ENCODE assay signal across 8 cellular contexts in the genomic region with DNA sequence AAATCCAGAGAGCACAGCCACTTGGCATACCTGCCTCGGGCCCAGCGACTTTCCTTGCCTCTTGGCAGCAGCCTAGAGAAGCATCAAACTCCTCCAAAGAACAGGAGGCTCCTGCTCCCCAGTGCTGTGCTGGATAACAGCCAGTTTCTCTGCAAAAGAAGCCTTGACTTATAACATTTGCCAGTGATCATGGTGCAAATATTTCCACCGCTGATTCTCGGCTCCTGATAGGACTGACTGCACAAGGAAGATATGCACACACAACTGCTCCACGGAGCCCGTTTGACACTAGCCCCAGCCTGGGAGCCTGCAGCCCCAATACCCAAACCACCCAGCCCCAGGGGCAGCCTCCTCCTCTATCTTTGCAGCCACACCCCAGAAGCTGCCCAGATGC. TPM values are rescaled to one million over a fixed set of nuclear protein-coding genes. Genes with fewer than 3 reads are reported as not detected.
DNase-seq lines count a peak whose midpoint lies in the region; ATAC-seq and FAIRE-seq lines count a peak whose summit lies in the region.

No MANE protein-coding gene starts in this region.

- ATAC-seq in HG03571 (IDR thresholded peaks at IDR 0.05; ENCODE audit: unreplicated experiment): no peak

- no peak overlapping the region for H3K4me3 ChIP-seq in small intestine (ENCODE audit: low read depth in 1 of 2, low read length in 2 of 2)

- no peaks in the 10 kb centered on the region for H3K9me3 ChIP-seq in small intestine (ENCODE audit: control insufficient read depth, low read depth)

- peaks cover 40 to 41% of the 10 kb centered on the region in 2 donors for H3K4me1 ChIP-seq in small intestine (ENCODE audit: control insufficient read depth in 2 of 2, insufficient read depth in 1 of 2, low read depth in 1 of 2, low read length in 1 of 2)

- FAIRE-seq in small intestine (lab: Jason Lieb, UNC): no peak

- peak; percentile 41 for DNase-seq in EL
- DNase-seq in astrocyte of the hippocampus (ENCODE audit: low read depth, low spot score): peak; percentile 60
- DNase-seq in hepatic stellate cell (ENCODE audit: low spot score): peak; percentile 78
- peak; percentile 69 for DNase-seq in small intestine
- DNase-seq in RPMI8226: no peak
- DNase-seq in SK-N-DZ (ENCODE audit: low spot score): no peak
- no peak for DNase-seq in activated T-cell treated with anti-CD3 and anti-CD28 coated beads for 4 hours

- peaks cover 0 to 2% of the 10 kb centered on the region in 2 donors for H3K36me3 ChIP-seq in small intestine (ENCODE audit: control insufficient read depth in 2 of 2, insufficient read depth in 2 of 2, low read length in 2 of 2)

- peak overlapping the region; percentile 69 to 90 for H3K27ac ChIP-seq in small intestine (ENCODE audit: low read depth in 1 of 2, low read length in 1 of 2)

- 12 to 26% (median 22%) methylated on average over 6 of the region's 6 CpGs for WGBS in small intestine, 3 donors

- H3K27me3 ChIP-seq in small intestine (ENCODE audit: control insufficient read depth in 2 of 2, insufficient read depth in 2 of 2, low read length in 2 of 2): no peaks in the 10 kb centered on the region

RNA-seq across cellular contexts. Expression of gene ACSS1, which starts 17.5 kb away (rescaled TPM):
- polyA plus RNA-seq in small intestine: 10 to 100 TPM; 27.9 to 65.8 (median 45.1) TPM
- not detected in 2 replicates for polyA plus RNA-seq in SK-N-DZ (2014; cell fraction: cytosol; rRNA removed)
- 0.12 TPM in 1 of 2 replicates, not detected in the other for polyA plus RNA-seq in SK-N-DZ (2014; cell fraction: nucleus; rRNA removed)

RNA-seq across cellular contexts. Expression of gene VSX1, which starts 41.5 kb away (rescaled TPM):
- under 1 TPM in 1 of 3 donors, not detected in 2; 0.04 TPM for polyA plus RNA-seq in small intestine
- polyA plus RNA-seq in SK-N-DZ (2014; cell fraction: cytosol; rRNA removed): not detected in 2 replicates
- polyA plus RNA-seq in SK-N-DZ (2014; cell fraction: nucleus; rRNA removed): not detected in 2 replicates

RNA-seq across cellular contexts. Expression of gene APMAP, which starts 47.9 kb away (rescaled TPM):
- polyA plus RNA-seq in small intestine: 10 to 100 TPM; 12.3 to 50.9 (median 18.6) TPM
- 119 and 121 TPM in 2 replicates for polyA plus RNA-seq in SK-N-DZ (2014; cell fraction: cytosol; rRNA removed)
- 70.2 and 80.1 TPM in 2 replicates for polyA plus RNA-seq in SK-N-DZ (2014; cell fraction: nucleus; rRNA removed)

Comparison
In these comparisons a context has a peak if more than half of its experiments do, and no peak if none do; other contexts are left out.
1. DNase-seq: peak in EL (single experiment), astrocyte of the hippocampus (single experiment), hepatic stellate cell (single experiment) and small intestine (single experiment); none in RPMI8226 (single experiment), SK-N-DZ (single experiment) and activated T-cell treated with anti-CD3 and anti-CD28 coated beads for 4 hours (single experiment).